ENCODE assay signal across 22 cellular contexts in genomic region chr10:12443026-12443425, GRCh38.
A peak's percentile ranks its signal among the peaks of the same experiment; 100 is the strongest.
DNase-seq lines count a peak whose midpoint lies in the region; FAIRE-seq and TF ChIP-seq lines count a peak whose summit lies in the region.
"Had no signal": no experiment of that assay in that cellular context is flagged by ENCODE, and none has a peak within 500 bp of the region (broad histone marks: within the 10 kb centered on the region; RNA-seq: fewer than 3 reads in every experiment).

No MANE protein-coding gene starts in this region.

- H3K18ac ChIP-seq in mesendoderm (ENCODE audit: low read length): no peak overlapping the region

- no CpG with 5 or more reads among the region's 8 CpGs for WGBS in mesendoderm (ENCODE audit: extremely low coverage, insufficient coverage, low lambda C conversion rate)

- no peak overlapping the region for H3K9ac ChIP-seq in mesendoderm (ENCODE audit: low read length)
- H3K9ac ChIP-seq: BLaER1 had no signal

- no peak overlapping the region for H3K4ac ChIP-seq in mesendoderm (ENCODE audit: low read depth, low read length)

- no peak overlapping the region for H3K56ac ChIP-seq in mesendoderm (ENCODE audit: low read length)

- no peaks in the 10 kb centered on the region for H3K9me3 ChIP-seq in HEK293 (ENCODE audit: control insufficient read depth, insufficient read depth, low read depth, low read length)
- H3K9me3 ChIP-seq: BE2C had no signal

- H2BK120ac ChIP-seq in mesendoderm (ENCODE audit: low read depth, low read length): no peak overlapping the region

- H3K36me3 ChIP-seq in HEK293 (ENCODE audit: control insufficient read depth in 2 of 2, insufficient read depth in 1 of 2, low read length in 2 of 2): no peaks in the 10 kb centered on the region
- no peaks in the 10 kb centered on the region for H3K36me3 ChIP-seq in mesendoderm (ENCODE audit: control insufficient read depth, insufficient read depth, low read length)
- H3K36me3 ChIP-seq: BE2C had no signal

- H3K27ac ChIP-seq in HEK293 (ENCODE audit: extremely low read depth, low read depth, low read length) (no peak overlapping the region), mesendoderm (ENCODE audit: low read depth, low read length) (no peak overlapping the region)
- H3K27ac ChIP-seq: BLaER1 had no signal

- H3K79me1 ChIP-seq in mesendoderm (ENCODE audit: low read length): no peaks in the 10 kb centered on the region

- no peak overlapping the region for H4K8ac ChIP-seq in mesendoderm (ENCODE audit: low read depth, low read length)

- H4K5ac ChIP-seq in mesendoderm (ENCODE audit: low read length): no peak overlapping the region

- TF ChIP-seq POLR2A in GM12891 (IDR thresholded peaks at IDR 0.05; ENCODE audit: low read depth, low read length): no peak

- CTCF ChIA-PET in HEK293 (lab: Yijun Ruan, JAX): interaction anchor here (1.1 kb wide), 1 partner anchor 213 kb away, joined by 3 read pairs; no protein-coding TSS in a partner anchor

- H3K4me3 ChIP-seq in HEK293 (ENCODE audit: low read depth, low read length) (no peak overlapping the region), mesendoderm (ENCODE audit: low read length) (no peak overlapping the region)
- H3K4me3 ChIP-seq: BLaER1 had no signal

- H3K23ac ChIP-seq in mesendoderm (ENCODE audit: low read length): no peak overlapping the region

- peak overlapping the region; percentile 59 for H2AK5ac ChIP-seq in mesendoderm (ENCODE audit: low read length)

- no peaks in the 10 kb centered on the region for H3K27me3 ChIP-seq in mesendoderm (ENCODE audit: insufficient read depth, low read length, poor library complexity)
- H3K27me3 ChIP-seq: BE2C, BLaER1 had no signal

- POLR2A ChIA-PET in HEK293 (lab: Yijun Ruan, JAX): no interaction called here

- H3K4me1 ChIP-seq in HEK293 (ENCODE audit: control insufficient read depth, insufficient read depth, low read length): peaks cover 14% of the 10 kb centered on the region
- H3K4me1 ChIP-seq in mesendoderm (ENCODE audit: control insufficient read depth, low read depth, low read length): peaks cover 7% of the 10 kb centered on the region
- H3K4me1 ChIP-seq: BE2C, BLaER1 had no signal

- no peaks in the 10 kb centered on the region for H3K79me2 ChIP-seq in mesendoderm (ENCODE audit: control insufficient read depth, insufficient read depth, low read length)

- TF ChIP-seq CTCF in HEK293 (tag by site-specific recombination; IDR thresholded peaks at IDR 0.05): no peak

- no peak overlapping the region for H2BK15ac ChIP-seq in mesendoderm (replicated peaks; ENCODE audit: low read depth)

- H3K4me2 ChIP-seq in mesendoderm (ENCODE audit: low read length): no peak overlapping the region
- H3K4me2 ChIP-seq: BLaER1 had no signal

- DNase-seq in GM12891 (ENCODE audit: insufficient read length, low spot score) (no peak), mesendoderm (no peak), DMS114 treated with DMSO at 0.1 percent for 48 hours (lab: John Stamatoyannopoulos, UW; ENCODE audit: unreplicated experiment) (no peak), NCI-H146 treated with DMSO at 0.1 percent for 48 hours (lab: John Stamatoyannopoulos, UW; ENCODE audit: unreplicated experiment) (no peak), T-helper 9 cell (no peak)
- DNase-seq: 8988T; ACHN; BE2C; C1 segment of cervical spinal cord; CD4-positive, alpha-beta memory T cell; CD4-positive, CD25-positive, alpha-beta regulatory T cell; CD8-positive, alpha-beta memory T cell; COR-L47; DMS 273 treated with DMSO at 0.1 percent for 48 hours; DMS79 treated with DMSO at 0.1 percent for 48 hours; GF-D8 had no signal

- H2BK5ac ChIP-seq in mesendoderm (ENCODE audit: low read length): no peak overlapping the region

- FAIRE-seq in GM12891 (lab: Jason Lieb, UNC): peak; percentile 41
- FAIRE-seq: A204.1, G401.6, GM12892, GM18507 had no signal

TF ChIP-seq in GM12891, 5 proteins besides CTCF, POLR2A, EP300 and RAD21:
- TF ChIP-seq POLR2AphosphoS5 (IDR thresholded peaks at IDR 0.05; ENCODE audit: low read depth, low read length) (no peak), POU2F2 (IDR thresholded peaks at IDR 0.05; ENCODE audit: low read depth, low read length) (no peak), SPI1 (IDR thresholded peaks at IDR 0.05; ENCODE audit: low read depth, low read length) (no peak), PAX5 (IDR thresholded peaks at IDR 0.05; ENCODE audit: insufficient read depth, low read length, severe bottlenecking) (no peak), TAF1 (IDR thresholded peaks at IDR 0.05; ENCODE audit: low read depth, low read length) (no peak)

TF ChIP-seq in HEK293, 187 proteins besides CTCF, POLR2A, EP300 and RAD21:
- TF ChIP-seq ZNF645 (tag by site-specific recombination; IDR thresholded peaks at IDR 0.05) (no peak), ZNF677 (tag by site-specific recombination; IDR thresholded peaks at IDR 0.05) (peak; percentile 90)
